In genomic region chr2:15702452-15702851, GRCh38 we compare ENCODE assay signal across 17 cellular contexts.
DNase-seq lines count a peak whose midpoint lies in the region; ATAC-seq and TF ChIP-seq lines count a peak whose summit lies in the region.
"Had no signal": no experiment of that assay in that cellular context is flagged by ENCODE, and none has a peak within 500 bp of the region (broad histone marks: within the 10 kb centered on the region; RNA-seq: fewer than 3 reads in every experiment).

No MANE protein-coding gene starts in this region.

- intact Hi-C loops in left ventricle myocardium inferior (cut with micrococcal nuclease) (no loop called here), left ventricle myocardium superior (cut with micrococcal nuclease) (no loop called here), right lobe of liver (cut with DNase I) (no loop called here)

- DNase-seq in left ventricle myocardium inferior (no peak), left ventricle myocardium superior (no peak), SK-N-DZ (ENCODE audit: low spot score) (peak; percentile 92), right lobe of liver (no peak)
- DNase-seq: AML-193; Caco-2; Calu3; CD4-positive, alpha-beta T cell; CD8-positive, alpha-beta T cell; DMS79 treated with DMSO at 0.1 percent for 48 hours; GF-D8 had no signal

- 17% methylated on average over 3 of the region's 4 CpGs for WGBS in right lobe of liver (ENCODE audit: insufficient coverage, low coverage, low lambda C conversion rate, missing lambda C conversion rate)

- TF ChIP-seq POLR2A in right lobe of liver (IDR thresholded peaks at IDR 0.05) = no peak

- no peak overlapping the region for H3K4me3 ChIP-seq in left ventricle myocardium inferior
- H3K4me3 ChIP-seq in right lobe of liver = no peak overlapping the region
- H3K4me3 ChIP-seq: A549; BLaER1 treated with 17β-estradiol and CSF1 and Interleukin-3, amounts not matched to agents 10 nM and 100 nM had no signal

- H3K9me3 ChIP-seq in left ventricle myocardium inferior (replicated peaks) (no peaks in the 10 kb centered on the region), right lobe of liver (no peaks in the 10 kb centered on the region)
- H3K9me3 ChIP-seq: A549, Caco-2 had no signal

- TF ChIP-seq CTCF in left ventricle myocardium inferior (IDR thresholded peaks at IDR 0.05; ENCODE audit: borderline replicate concordance) (no peak), right lobe of liver (IDR thresholded peaks at IDR 0.05) (no peak)

- H3K27me3 ChIP-seq in left ventricle myocardium inferior (ENCODE audit: low read depth) (no peaks in the 10 kb centered on the region), right lobe of liver (no peaks in the 10 kb centered on the region)
- H3K27me3 ChIP-seq: BLaER1 treated with 17β-estradiol and CSF1 and Interleukin-3, amounts not matched to agents 10 nM and 100 nM had no signal

- H3K27ac ChIP-seq in left ventricle myocardium inferior (replicated peaks) (peak overlapping the region; percentile 36), right lobe of liver (no peak overlapping the region)
- H3K27ac ChIP-seq: 22Rv1; A549; BLaER1 treated with 17β-estradiol and CSF1 and Interleukin-3, amounts not matched to agents 10 nM and 100 nM; C4-2B had no signal

- H3K4me1 ChIP-seq in left ventricle myocardium inferior (peaks cover 39% of the 10 kb centered on the region), right lobe of liver (no peaks in the 10 kb centered on the region)
- H3K4me1 ChIP-seq: A549; BLaER1 treated with 17β-estradiol and CSF1 and Interleukin-3, amounts not matched to agents 10 nM and 100 nM; Caco-2 had no signal

- H3K36me3 ChIP-seq in left ventricle myocardium inferior (no peaks in the 10 kb centered on the region), right lobe of liver (no peaks in the 10 kb centered on the region)
- H3K36me3 ChIP-seq: BLaER1 treated with 17β-estradiol and CSF1 and Interleukin-3, amounts not matched to agents 10 nM and 100 nM had no signal

- no peak for ATAC-seq in left ventricle myocardium superior
- peak; percentile 78 to 93 (median 87) for ATAC-seq in right lobe of liver
- no peak for ATAC-seq in HG02678 (IDR thresholded peaks at IDR 0.05; ENCODE audit: unreplicated experiment)
- no peak for ATAC-seq in HG03135 (IDR thresholded peaks at IDR 0.05; ENCODE audit: unreplicated experiment)
- ATAC-seq: A549; CD8-positive, alpha-beta T cell had no signal

Comparison
In these comparisons a context has a peak if more than half of its experiments do, and no peak if none do; other contexts are left out.
1. ATAC-seq: peak in right lobe of liver (4 of 4); none in left ventricle myocardium superior (single experiment), HG02678 (single experiment) and HG03135 (single experiment).